8 cellular contexts compared by ENCODE assay signal in genomic region chr1:160522622-160523345, GRCh38. TPM values are rescaled to one million over a fixed set of nuclear protein-coding genes. Genes with fewer than 3 reads are reported as not detected.
DNase-seq lines count a peak whose midpoint lies in the region; ATAC-seq, FAIRE-seq and TF ChIP-seq lines count a peak whose summit lies in the region.

TSS of gene SLAMF6 (minus strand) at chr1:160523255. CDS start at chr1:160523192, 63 bp downstream.

- POLR2A ChIA-PET in activated CD8-positive, alpha-beta T cell treated with anti-CD3 and anti-CD28 coated beads, Interleukin-2, amount 10 ng/mL, durations not matched to agents 7 days and 5 days (lab: Charles Lee), result interaction anchor here (0.5 to 2.2 kb wide), 11 partner anchors 17 to 185 kb away, joined by 3 to 17 read pairs (median 3); no protein-coding TSS in a partner anchor

- H3K27ac ChIP-seq in rectal smooth muscle tissue (ENCODE audit: low read depth, low read length) (no peak within 1 kb of the TSS), osteoblast (ENCODE audit: low read depth, low read length) (no peak within 1 kb of the TSS)

- peaks cover 8% of the 10 kb centered on the region for H3K9me3 Mint-ChIP-seq in activated CD8-positive, alpha-beta T cell treated with anti-CD3 and anti-CD28 coated beads, Interleukin-2, amount 10 ng/mL, durations not matched to agents 7 days and 5 days (ENCODE audit: insufficient read depth)

- H3K4me3 Mint-ChIP-seq in activated CD8-positive, alpha-beta T cell treated with anti-CD3 and anti-CD28 coated beads, Interleukin-2, amount 10 ng/mL, durations not matched to agents 7 days and 5 days, result peak within 1 kb of the TSS; percentile 83

- no peaks in the 10 kb centered on the region for H4K20me1 ChIP-seq in osteoblast (ENCODE audit: insufficient read depth, low read length)

- DNase-seq in GM12892 (ENCODE audit: insufficient read length), result no peak
- DNase-seq in activated CD8-positive, alpha-beta T cell treated with anti-CD3 and anti-CD28 coated beads, Interleukin-2, amount 10 ng/mL, durations not matched to agents 7 days and 5 days, result peak; percentile 68
- no peak for DNase-seq in osteoblast (ENCODE audit: insufficient read length, low spot score, missing footprints)
- DNase-seq in SK-N-DZ (ENCODE audit: low spot score), result no peak
- DNase-seq in NCI-H2196 (lab: John Stamatoyannopoulos, UW; ENCODE audit: unreplicated experiment), result no peak

- peak; percentile 97 for FAIRE-seq in GM12892 (lab: Jason Lieb, UNC)

- H3K79me2 ChIP-seq in osteoblast (ENCODE audit: insufficient read depth, low read length), result no peaks in the 10 kb centered on the region

- H3K4me1 Mint-ChIP-seq in activated CD8-positive, alpha-beta T cell treated with anti-CD3 and anti-CD28 coated beads, Interleukin-2, amount 10 ng/mL, durations not matched to agents 7 days and 5 days (ENCODE audit: low read depth), result peaks cover 62% of the 10 kb centered on the region

- H3K27ac Mint-ChIP-seq in activated CD8-positive, alpha-beta T cell treated with anti-CD3 and anti-CD28 coated beads, Interleukin-2, amount 10 ng/mL, durations not matched to agents 7 days and 5 days, result peak within 1 kb of the TSS; percentile 93

- TF ChIP-seq CTCF in osteoblast (IDR thresholded peaks at IDR 0.05; ENCODE audit: extremely low read depth, low read depth, low read length), result no peak

- H3K27me3 ChIP-seq in rectal smooth muscle tissue (ENCODE audit: control insufficient read depth, insufficient read depth, low read length) (no peaks in the 10 kb centered on the region), osteoblast (ENCODE audit: insufficient read depth, low read length) (no peaks in the 10 kb centered on the region)

- H3K4me1 ChIP-seq in rectal smooth muscle tissue (ENCODE audit: control insufficient read depth, insufficient read depth, low read length) (no peaks in the 10 kb centered on the region), osteoblast (ENCODE audit: insufficient read depth, low read length) (no peaks in the 10 kb centered on the region)

- ATAC-seq in HG03175 (IDR thresholded peaks at IDR 0.05; ENCODE audit: unreplicated experiment) (peak; percentile 59), GM19467 (IDR thresholded peaks at IDR 0.05; ENCODE audit: unreplicated experiment) (no peak)
- ATAC-seq in activated CD8-positive, alpha-beta T cell treated with anti-CD3 and anti-CD28 coated beads, Interleukin-2, amount 10 ng/mL, durations not matched to agents 7 days and 5 days, result peak; percentile 62

- no peaks in the 10 kb centered on the region for H3K36me3 ChIP-seq in rectal smooth muscle tissue (ENCODE audit: control insufficient read depth, insufficient read depth, low read length)
- no peaks in the 10 kb centered on the region for H3K36me3 ChIP-seq in osteoblast (ENCODE audit: insufficient read depth, low read length)

- no peak within 1 kb of the TSS for H3K4me2 ChIP-seq in osteoblast (ENCODE audit: insufficient read depth, low read length)

- peaks cover 38% of the 10 kb centered on the region for H3K36me3 Mint-ChIP-seq in activated CD8-positive, alpha-beta T cell treated with anti-CD3 and anti-CD28 coated beads, Interleukin-2, amount 10 ng/mL, durations not matched to agents 7 days and 5 days (ENCODE audit: low read depth)

- H3K4me3 ChIP-seq in rectal smooth muscle tissue (ENCODE audit: low read length) (peak within 1 kb of the TSS; percentile 26), osteoblast (ENCODE audit: insufficient read depth, low read length) (no peak within 1 kb of the TSS)

- CTCF ChIA-PET in activated CD8-positive, alpha-beta T cell treated with anti-CD3 and anti-CD28 coated beads, Interleukin-2, amount 10 ng/mL, durations not matched to agents 7 days and 5 days (lab: Charles Lee), result interaction anchor here (0.6 to 3.5 kb wide), 25 partner anchors 13 to 193 kb away, joined by 3 to 24 read pairs (median 5); partner anchors contain the start of gene CD84

- no peaks in the 10 kb centered on the region for H3K27me3 Mint-ChIP-seq in activated CD8-positive, alpha-beta T cell treated with anti-CD3 and anti-CD28 coated beads, Interleukin-2, amount 10 ng/mL, durations not matched to agents 7 days and 5 days (ENCODE audit: low read depth)

- no peak within 1 kb of the TSS for H3K9ac ChIP-seq in rectal smooth muscle tissue (ENCODE audit: low read length)

- H2AFZ ChIP-seq in osteoblast (ENCODE audit: low read length), result no peak within 1 kb of the TSS

- H3K9me3 ChIP-seq in osteoblast (ENCODE audit: low read depth, low read length), result no peaks in the 10 kb centered on the region

- peak; percentile 87 for TF ChIP-seq POLR2A in GM12892 (IDR thresholded peaks at IDR 0.05; ENCODE audit: low read depth, low read length)

RNA-seq across cellular contexts. Expression of gene SLAMF6, which starts in this region (rescaled TPM):
- 64.8 TPM for polyA plus RNA-seq in GM12892 (2012; ENCODE audit: missing spikeins)
- total RNA-seq in activated CD8-positive, alpha-beta T cell treated with anti-CD3 and anti-CD28 coated beads, Interleukin-2, amount 10 ng/mL, durations not matched to agents 7 days and 5 days, result 10 to 100 TPM; 23.9 to 24.7 TPM
- total RNA-seq in osteoblast, result not detected in 2 replicates
- not detected in 2 replicates for polyA plus RNA-seq in SK-N-DZ (2014; cell fraction: cytosol; rRNA removed)
- polyA plus RNA-seq in SK-N-DZ (2014; cell fraction: nucleus; rRNA removed), result not detected in 2 replicates

Comparison
In these comparisons a context has a peak if more than half of its experiments do, and no peak if none do; other contexts are left out.
1. RNA of gene SLAMF6 (total RNA-seq): 23.9 to 24.7 TPM in activated CD8-positive, alpha-beta T cell treated with anti-CD3 and anti-CD28 coated beads, Interleukin-2, amount 10 ng/mL, durations not matched to agents 7 days and 5 days; not detected in osteoblast; every median in the first group is over 10 times any median in the second.